ENCODE assay signal across 2 cellular contexts in genomic region chr3:58025406-58025805, GRCh38.
TF ChIP-seq lines count a peak whose summit lies in the region.

No MANE protein-coding gene starts in this region.

TF ChIP-seq in HCT116, 20 proteins besides CTCF, POLR2A, EP300 and RAD21 (continued from another document):
- TF ChIP-seq MAX (IDR thresholded peaks at IDR 0.05) (no peak), CEBPB (IDR thresholded peaks at IDR 0.05; ENCODE audit: low read depth) (no peak), ZBTB33 (IDR thresholded peaks at IDR 0.05; ENCODE audit: extremely low read depth, insufficient replicate concordance, low read length) (no peak), ZFX (IDR thresholded peaks at IDR 0.05) (no peak)

TF ChIP-seq in WTC11, 78 proteins besides CTCF, POLR2A, EP300 and RAD21 (continued from another document):
- TF ChIP-seq ZNF512 (CRISPR knock-in tag; IDR thresholded peaks at IDR 0.05; ENCODE audit: borderline replicate concordance) = no peak
- TF ChIP-seq ARID4B (CRISPR knock-in tag; IDR thresholded peaks at IDR 0.05; ENCODE audit: borderline replicate concordance) = no peak
- TF ChIP-seq NR3C1 (CRISPR knock-in tag; conservative IDR thresholded peaks at IDR 0.05; ENCODE audit: low read depth) = no peak
- TF ChIP-seq E2F4 (CRISPR knock-in tag; IDR thresholded peaks at IDR 0.05; ENCODE audit: borderline replicate concordance, low read depth) = no peak
- no peak for TF ChIP-seq FOXP4 (CRISPR knock-in tag; IDR thresholded peaks at IDR 0.05)
- TF ChIP-seq ZNF138 (CRISPR knock-in tag; conservative IDR thresholded peaks at IDR 0.05) = no peak
- TF ChIP-seq ZNF317 (CRISPR knock-in tag; IDR thresholded peaks at IDR 0.05; ENCODE audit: borderline replicate concordance, low read depth) = no peak
- no peak for TF ChIP-seq MYBL2 (CRISPR knock-in tag; IDR thresholded peaks at IDR 0.05)
- no peak for TF ChIP-seq ERG (CRISPR knock-in tag; IDR thresholded peaks at IDR 0.05)
- no peak for TF ChIP-seq GABPB1 (CRISPR knock-in tag; IDR thresholded peaks at IDR 0.05)
